8 cellular contexts compared by ENCODE assay signal in the genomic region with DNA sequence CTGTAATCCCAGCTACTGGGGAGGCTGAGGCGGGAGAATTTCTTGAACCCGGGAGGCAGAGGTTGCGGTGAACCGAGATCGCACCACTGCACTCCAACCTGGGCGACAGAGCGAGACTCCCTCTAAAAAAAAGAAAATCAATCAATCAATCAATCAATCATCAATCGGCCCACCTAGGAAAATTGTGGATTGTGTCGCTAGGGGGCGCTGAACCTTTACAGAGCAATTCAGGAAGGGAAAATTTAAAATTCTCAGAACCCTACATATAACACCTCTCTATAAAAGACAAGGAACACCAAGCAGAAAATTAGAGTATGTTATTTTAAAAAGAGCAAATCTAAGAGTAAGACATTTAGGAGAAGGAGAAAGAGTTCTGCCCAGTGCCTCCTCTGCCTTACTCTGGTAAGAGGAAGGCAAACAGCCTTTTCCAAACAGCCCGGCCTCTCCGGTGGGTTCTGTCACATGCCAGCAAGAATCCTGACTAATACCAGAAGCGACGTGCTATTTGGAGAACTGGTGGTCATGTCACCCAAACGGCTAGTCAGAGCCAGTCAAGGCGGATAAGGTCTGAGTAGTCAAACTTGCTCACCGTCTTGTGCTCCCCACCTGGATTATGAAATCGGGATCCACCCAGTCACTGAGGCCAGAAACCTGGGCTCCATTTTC. TPM values are rescaled to one million over a fixed set of nuclear protein-coding genes. Genes with fewer than 3 reads are reported as not detected.
DNase-seq lines count a peak whose midpoint lies in the region; ATAC-seq and TF ChIP-seq lines count a peak whose summit lies in the region.

No MANE protein-coding gene starts in this region.

- TF ChIP-seq POLR2A in adrenal gland (IDR thresholded peaks at IDR 0.05) = no peak

- DNase-seq in activated gamma-delta T cell treated with Interleukin-2 at 50 U/mL for 16 hours (peak; percentile 63), activated gamma-delta T cell (lab: John Stamatoyannopoulos, UW) (no peak), SW480 (ENCODE audit: low spot score) (peak; percentile 25), adrenal gland (peak in 5 of 7 donors; percentile 38 to 64 (median 51)), kidney epithelial cell (ENCODE audit: low read depth) (no peak)
- DNase-seq in stimulated activated CD8-positive, alpha-beta memory T cell treated with anti-CD3 and anti-CD28 coated beads, Interleukin-12 subunit alpha, Interleukin-12 subunit beta, amount 100 ng/mL, for 4 hours (ENCODE audit: low read depth) = peak; percentile 15

- peak; percentile 48 to 73 (median 62) for TF ChIP-seq CTCF in adrenal gland (IDR thresholded peaks at IDR 0.05)
- TF ChIP-seq CTCF in kidney epithelial cell (IDR thresholded peaks at IDR 0.05; ENCODE audit: insufficient read depth, low read length, poor library complexity, severe bottlenecking) = peak; percentile 61

- ATAC-seq in HG02981 (IDR thresholded peaks at IDR 0.05; ENCODE audit: unreplicated experiment) = no peak
- ATAC-seq in GM18502 (IDR thresholded peaks at IDR 0.05; ENCODE audit: poor library complexity, unreplicated experiment) = no peak

- H3K27me3 ChIP-seq in adrenal gland (no peaks in the 10 kb centered on the region), kidney epithelial cell (ENCODE audit: control insufficient read depth, insufficient read depth, low read length) (no peaks in the 10 kb centered on the region)

- intact Hi-C loops in adrenal gland (cut with DNase I) = loop anchor here (10.0 kb wide), 2 partner anchors 147 to 157 kb away; no protein-coding TSS in a partner anchor

- no peaks in the 10 kb centered on the region for H3K36me3 ChIP-seq in adrenal gland (replicated peaks in 1 of 2)
- H3K36me3 ChIP-seq in kidney epithelial cell (ENCODE audit: control insufficient read depth, insufficient read depth, low read length) = no peaks in the 10 kb centered on the region

- H3K4me3 ChIP-seq in adrenal gland (no peak overlapping the region), kidney epithelial cell (ENCODE audit: low read depth, low read length) (no peak overlapping the region)

- no peak overlapping the region for H3K27ac ChIP-seq in adrenal gland

- H3K9me3 ChIP-seq in adrenal gland (replicated peaks in 1 of 3) = no peaks in the 10 kb centered on the region

- H3K4me1 ChIP-seq in adrenal gland (replicated peaks in 1 of 2) = no peaks in the 10 kb centered on the region

- 34 to 49% (median 41%) methylated on average over 17 to 18 of the region's 18 CpGs for WGBS in adrenal gland, 4 donors

RNA-seq across cellular contexts. Expression of a gene that starts 22.3 kb away (rescaled TPM):
- not detected for total RNA-seq in adrenal gland
- under 1 TPM in 1 of 3 donors, not detected in 2; 0.07 TPM for polyA plus RNA-seq in adrenal gland
- not detected in 2 replicates for total RNA-seq in kidney epithelial cell

RNA-seq across cellular contexts. Expression of a gene that starts 30.9 kb away (rescaled TPM):
- 10 to 100 TPM in 3 of 8 donors, 1 to 10 TPM in 5; 1.8 to 14.3 (median 7.3) TPM for total RNA-seq in adrenal gland
- 10 to 100 TPM; 14.9 to 27.5 (median 16.5) TPM for polyA plus RNA-seq in adrenal gland
- total RNA-seq in kidney epithelial cell = 7.3 and 8.9 TPM in 2 replicates

RNA-seq across cellular contexts. Expression of a gene that starts 31.0 kb away (rescaled TPM):
- 1 to 10 TPM; 3.2 to 7.9 (median 5.1) TPM for total RNA-seq in adrenal gland
- polyA plus RNA-seq in adrenal gland = 1 to 10 TPM; 1.5 to 8.1 (median 1.8) TPM
- total RNA-seq in kidney epithelial cell = 8.8 and 10.3 TPM in 2 replicates

RNA-seq across cellular contexts. Expression of a gene that starts 33.9 kb away (rescaled TPM):
- total RNA-seq in adrenal gland (10 to 100 TPM; 10.6 to 22.9 (median 19.0) TPM), kidney epithelial cell (10.9 and 11.7 TPM in 2 replicates)
- 1 to 10 TPM; 4.1 to 9.7 (median 9.4) TPM for polyA plus RNA-seq in adrenal gland

Comparison
In these comparisons a context has a peak if more than half of its experiments do, and no peak if none do; other contexts are left out.
1. DNase-seq: peak in activated gamma-delta T cell treated with Interleukin-2 at 50 U/mL for 16 hours (single experiment), SW480 (single experiment), adrenal gland (5 of 7) and stimulated activated CD8-positive, alpha-beta memory T cell treated with anti-CD3 and anti-CD28 coated beads, Interleukin-12 subunit alpha, Interleukin-12 subunit beta, amount 100 ng/mL, for 4 hours (single experiment); none in activated gamma-delta T cell (single experiment) and kidney epithelial cell (single experiment).